In genomic region chr6:139080255-139080920, GRCh38 we compare ENCODE assay signal across 17 cellular contexts. TPM values are rescaled to one million over a fixed set of nuclear protein-coding genes. Genes with fewer than 3 reads are reported as not detected.
DNase-seq lines count a peak whose midpoint lies in the region; ATAC-seq and TF ChIP-seq lines count a peak whose summit lies in the region.
"Had no signal": no experiment of that assay in that cellular context is flagged by ENCODE, and none has a peak within 500 bp of the region (broad histone marks: within the 10 kb centered on the region; RNA-seq: fewer than 3 reads in every experiment).

No MANE protein-coding gene starts in this region.

- no peak overlapping the region for H3K27ac ChIP-seq in right cardiac atrium (ENCODE audit: low read length)
- H3K27ac ChIP-seq: body of pancreas, skin epidermis had no signal

- 75% methylated on average over 1 of the region's 1 CpG for WGBS in right cardiac atrium

- in situ Hi-C loops in astrocyte of the spinal cord (cut with HindIII; ENCODE audit: low sequenced_read_pairs), result no loop called here
- in situ Hi-C loops in GM13977 (cut with MboI; ENCODE audit: low pct_unique_long_range_greater_than_20kb, low sequenced_read_pairs, unreplicated experiment), result no loop called here

- H3K9me3 ChIP-seq in right cardiac atrium (ENCODE audit: control insufficient read depth, low read length), result no peaks in the 10 kb centered on the region
- H3K9me3 ChIP-seq: body of pancreas had no signal

- intact Hi-C loops in right cardiac atrium (cut with DNase I), result no loop called here

- H3K4me3 ChIP-seq in astrocyte of the spinal cord (ENCODE audit: low read depth, low read length) (no peak overlapping the region), right cardiac atrium (ENCODE audit: low read length) (no peak overlapping the region)
- H3K4me3 ChIP-seq: body of pancreas, skin epidermis had no signal

- peaks cover 2% of the 10 kb centered on the region for H3K4me1 ChIP-seq in right cardiac atrium (ENCODE audit: control insufficient read depth, insufficient read depth, low read length)
- H3K4me1 ChIP-seq: body of pancreas had no signal

- ATAC-seq in right cardiac atrium, result peak; percentile 56 to 71
- ATAC-seq: body of pancreas had no signal

- peak; percentile 37 for DNase-seq in EH (ENCODE audit: low read depth)
- DNase-seq in HT1080 (ENCODE audit: low read depth), result peak; percentile 35
- peak; percentile 22 for DNase-seq in astrocyte of the spinal cord (ENCODE audit: low read depth, low spot score)
- DNase-seq in right cardiac atrium, result no peak
- no peak for DNase-seq in inferior parietal cortex (ENCODE audit: extremely low spot score)
- DNase-seq in GM13977 (ENCODE audit: low spot score), result no peak
- no peak for DNase-seq in NCI-H1930 (lab: John Stamatoyannopoulos, UW)
- no peak for DNase-seq in stimulated activated CD4-positive, alpha-beta T cell treated with anti-CD3 and anti-CD28 coated beads, Interleukin-2, amount 100 ng/mL, for 24 hours
- DNase-seq: activated CD4-positive, CD25-positive, alpha-beta regulatory T cell treated with anti-CD3 and anti-CD28 coated beads, Interleukin-2, amount 50 U/mL, for 72 hours; activated naive CD4-positive, alpha-beta T cell; body of pancreas; Calu3; dermis blood vessel endothelial cell; GF-D8; NCI-H2171; NK-92 treated with Interleukin-12 subunit alpha and Interleukin-12 subunit beta, amount 100 ng/mL, for 24 hours had no signal

- H3K27me3 ChIP-seq in right cardiac atrium (ENCODE audit: control insufficient read depth, insufficient read depth), result no peaks in the 10 kb centered on the region
- H3K27me3 ChIP-seq: body of pancreas had no signal

- TF ChIP-seq CTCF in astrocyte of the spinal cord (IDR thresholded peaks at IDR 0.05; ENCODE audit: low read depth, low read length) (no peak), GM13977 (IDR thresholded peaks at IDR 0.05; ENCODE audit: extremely low read depth, insufficient read depth, missing control alignments) (no peak)

RNA-seq across cellular contexts. Expression of gene ABRACL, which starts 51.8 kb away (rescaled TPM):
- 64.3 and 67.0 TPM in 2 replicates for total RNA-seq in HT1080 (2014; rRNA removed; shearing (Covaris generic))
- polyA plus RNA-seq in HT1080 (2015; cell fraction: cytosol; rRNA removed), result 51.8 and 55.6 TPM in 2 replicates
- 20.8 and 26.5 TPM in 2 replicates for polyA plus RNA-seq in HT1080 (2015; cell fraction: nucleus; rRNA removed)
- 1 to 10 TPM; 4.5 to 8.0 (median 7.6) TPM for total RNA-seq in right cardiac atrium
- polyA plus RNA-seq in right cardiac atrium, result 11.0 TPM

RNA-seq across cellular contexts. Expression of gene HECA, which starts 54.5 kb away (rescaled TPM):
- 6.3 and 7.4 TPM in 2 replicates for total RNA-seq in HT1080 (2014; rRNA removed; shearing (Covaris generic))
- 8.0 and 11.0 TPM in 2 replicates for polyA plus RNA-seq in HT1080 (2015; cell fraction: cytosol; rRNA removed)
- polyA plus RNA-seq in HT1080 (2015; cell fraction: nucleus; rRNA removed), result 5.6 and 6.0 TPM in 2 replicates
- total RNA-seq in right cardiac atrium, result 10 to 100 TPM; 43.7 to 50.9 (median 48.1) TPM
- polyA plus RNA-seq in right cardiac atrium, result 19.4 TPM

Comparison
In these comparisons a context has a peak if more than half of its experiments do, and no peak if none do; other contexts are left out.
1. DNase-seq: peak in EH (single experiment), HT1080 (single experiment) and astrocyte of the spinal cord (single experiment); none in right cardiac atrium (0 of 3), inferior parietal cortex (single experiment), GM13977 (single experiment), NCI-H1930 (0 of 2) and stimulated activated CD4-positive, alpha-beta T cell treated with anti-CD3 and anti-CD28 coated beads, Interleukin-2, amount 100 ng/mL, for 24 hours (0 of 2).